In the genomic region with DNA sequence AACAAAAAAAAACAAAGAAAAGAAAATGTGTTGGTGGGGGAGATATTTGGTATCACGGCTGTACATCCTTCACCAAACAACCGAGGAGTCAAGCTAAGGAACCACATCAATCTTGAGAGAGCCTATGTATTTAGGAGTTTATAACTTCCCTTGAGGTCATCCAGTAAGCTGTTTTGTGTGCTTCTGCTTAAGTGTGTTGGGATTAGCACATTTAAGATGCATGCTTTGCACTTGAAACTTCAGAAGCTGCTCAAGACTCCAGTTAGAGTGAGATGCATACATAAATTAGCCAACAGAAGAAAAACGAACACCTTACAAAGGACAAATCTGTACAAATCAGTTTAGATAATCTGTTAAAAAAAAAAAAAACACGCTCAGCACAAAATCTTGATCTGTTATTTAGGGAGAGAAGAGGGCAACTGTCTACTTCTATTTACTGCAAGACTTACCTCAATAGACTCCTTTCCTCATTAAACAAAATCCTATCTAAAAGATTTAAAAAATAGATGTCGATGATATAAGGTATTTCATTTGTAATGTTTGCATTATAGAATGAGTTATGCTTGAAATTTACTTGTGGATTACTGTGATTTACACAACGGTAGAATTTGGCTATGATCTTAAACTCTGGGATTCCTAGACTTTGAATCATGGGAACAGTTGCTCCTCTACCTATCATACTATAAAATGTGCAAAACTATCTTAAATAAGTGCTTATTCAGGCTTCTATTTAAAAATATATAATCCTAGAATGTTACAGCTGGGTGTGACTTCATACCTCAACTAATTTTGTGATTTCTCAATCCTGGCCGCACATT, we compare ENCODE assay signal across 1 cellular context.
TF ChIP-seq lines count a peak whose summit lies in the region.

No MANE protein-coding gene starts in this region.

TF ChIP-seq in HepG2, 621 proteins besides CTCF, POLR2A, EP300 and RAD21:
- no peak for TF ChIP-seq ZNF331 (CRISPR knock-in tag; IDR thresholded peaks at IDR 0.05)
- TF ChIP-seq SOX5 (CRISPR knock-in tag; IDR thresholded peaks at IDR 0.05; ENCODE audit: borderline replicate concordance) = no peak
- TF ChIP-seq ZNF746 (CRISPR knock-in tag; IDR thresholded peaks at IDR 0.05) = no peak
- no peak for TF ChIP-seq KLF16 (CRISPR knock-in tag; IDR thresholded peaks at IDR 0.05)
- peak; percentile 32 to 74; a peak in 3 of 4 replicates for TF ChIP-seq MAFK (conservative IDR thresholded peaks at IDR 0.05 in 1 of 2, IDR thresholded peaks at IDR 0.05 in 1 of 2; ENCODE audit: low read length in 2 of 2)
